Comparison of ENCODE assay signal across 14 cellular contexts in genomic region chrX:134717698-134718328, GRCh38. TPM values are rescaled to one million over a fixed set of nuclear protein-coding genes. Genes with fewer than 3 reads are reported as not detected.
DNase-seq lines count a peak whose midpoint lies in the region; ATAC-seq and TF ChIP-seq lines count a peak whose summit lies in the region.
"Had no signal": no experiment of that assay in that cellular context is flagged by ENCODE, and none has a peak within 500 bp of the region (broad histone marks: within the 10 kb centered on the region; RNA-seq: fewer than 3 reads in every experiment).

No MANE protein-coding gene starts in this region.

- no peaks in the 10 kb centered on the region for H3K36me3 Mint-ChIP-seq in activated CD4-positive, alpha-beta T cell treated with anti-CD3 and anti-CD28 coated beads, Interleukin-2, amount 10 ng/mL, durations not matched to agents 7 days and 5 days (ENCODE audit: low read depth)

- H4K20me1 ChIP-seq in fibroblast of lung (ENCODE audit: control insufficient read depth, extremely low read depth, insufficient read depth, low read length) = no peaks in the 10 kb centered on the region

- DNase-seq in activated CD4-positive, alpha-beta T cell treated with anti-CD3 and anti-CD28 coated beads for 48 hours = peak; percentile 9
- no peak for DNase-seq in activated CD4-positive, alpha-beta T cell treated with anti-CD3 and anti-CD28 coated beads, Interleukin-2, amount 10 ng/mL, durations not matched to agents 7 days and 5 days
- DNase-seq in NCI-H226 = peak; percentile 51
- peak in 1 of 2 donors; percentile 56 for DNase-seq in fibroblast of lung (ENCODE audit: low read depth in 2 of 2)
- no peak for DNase-seq in sciatic nerve (ENCODE audit: low spot score)
- no peak for DNase-seq in activated CD8-positive, alpha-beta memory T cell treated with anti-CD3 and anti-CD28 coated beads, Interleukin-2, amount 50 U/mL, for 4 hours
- DNase-seq: NCI-H1930; stimulated activated CD4-positive, alpha-beta T cell treated with anti-CD3 and anti-CD28 coated beads, Interleukin-4, amount 100 ng/mL, for 4 hours; substantia nigra had no signal

- no peaks in the 10 kb centered on the region for H3K9me3 ChIP-seq in fibroblast of lung (ENCODE audit: control insufficient read depth, insufficient read depth, low read depth, low read length)
- H3K9me3 ChIP-seq: gastrocnemius medialis had no signal

- TF ChIP-seq CTCF in fibroblast of lung (conservative IDR thresholded peaks at IDR 0.05 in 1 of 2, IDR thresholded peaks at IDR 0.05 in 1 of 2; ENCODE audit: low read depth in 1 of 2, low read length in 2 of 2) = no peak

- H3K27ac ChIP-seq in fibroblast of lung (ENCODE audit: insufficient read depth, low read length) = peak overlapping the region; percentile 3
- H3K27ac ChIP-seq: gastrocnemius medialis, VCaP had no signal

- H3K36me3 ChIP-seq in fibroblast of lung (ENCODE audit: control insufficient read depth, insufficient read depth, low read length) = no peaks in the 10 kb centered on the region
- H3K36me3 ChIP-seq: gastrocnemius medialis had no signal

- no peak overlapping the region for H2AFZ ChIP-seq in fibroblast of lung (ENCODE audit: low read length)

- H3K4me2 ChIP-seq in fibroblast of lung (ENCODE audit: extremely low read depth, insufficient read depth, low read length) = no peak overlapping the region

- H3K27me3 Mint-ChIP-seq in activated CD4-positive, alpha-beta T cell treated with anti-CD3 and anti-CD28 coated beads, Interleukin-2, amount 10 ng/mL, durations not matched to agents 7 days and 5 days = no peaks in the 10 kb centered on the region

- no peak overlapping the region for H3K4me3 ChIP-seq in fibroblast of lung (replicated peaks in 1 of 4; ENCODE audit: control extremely low read depth in 1 of 4, insufficient read depth in 1 of 4, low read depth in 3 of 4, low read length in 4 of 4)
- H3K4me3 ChIP-seq: gastrocnemius medialis had no signal

- peaks cover 2% of the 10 kb centered on the region for H3K9me3 Mint-ChIP-seq in activated CD4-positive, alpha-beta T cell treated with anti-CD3 and anti-CD28 coated beads, Interleukin-2, amount 10 ng/mL, durations not matched to agents 7 days and 5 days

- CTCF ChIA-PET in activated CD4-positive, alpha-beta T cell treated with anti-CD3 and anti-CD28 coated beads, Interleukin-2, amount 10 ng/mL, durations not matched to agents 7 days and 5 days (lab: Charles Lee) = no interaction called here

- H3K27me3 ChIP-seq in fibroblast of lung (ENCODE audit: control insufficient read depth, insufficient read depth, low read length) = no peaks in the 10 kb centered on the region
- H3K27me3 ChIP-seq: gastrocnemius medialis had no signal

- no peaks in the 10 kb centered on the region for H3K79me2 ChIP-seq in fibroblast of lung (ENCODE audit: control insufficient read depth, insufficient read depth, low read length)

- H3K4me1 ChIP-seq in fibroblast of lung (ENCODE audit: control insufficient read depth, extremely low read depth, insufficient read depth, low read length) = peaks cover 3% of the 10 kb centered on the region
- H3K4me1 ChIP-seq: gastrocnemius medialis had no signal

- H3K9ac ChIP-seq in fibroblast of lung (ENCODE audit: insufficient read depth, low read length) = no peak overlapping the region

- intact Hi-C loops in sciatic nerve (cut with DNase I) = loop anchor here (5.0 kb wide), 1 partner anchor 959 kb away; no protein-coding TSS in a partner anchor

- no peak overlapping the region for H3K4me3 Mint-ChIP-seq in activated CD4-positive, alpha-beta T cell treated with anti-CD3 and anti-CD28 coated beads, Interleukin-2, amount 10 ng/mL, durations not matched to agents 7 days and 5 days

- peaks cover 14% of the 10 kb centered on the region for H3K4me1 Mint-ChIP-seq in activated CD4-positive, alpha-beta T cell treated with anti-CD3 and anti-CD28 coated beads, Interleukin-2, amount 10 ng/mL, durations not matched to agents 7 days and 5 days

- ATAC-seq in sciatic nerve (peak; percentile 38), HG03520 (IDR thresholded peaks at IDR 0.05; ENCODE audit: unreplicated experiment) (no peak), HG02678 (IDR thresholded peaks at IDR 0.05; ENCODE audit: unreplicated experiment) (no peak)

- POLR2A ChIA-PET in activated CD4-positive, alpha-beta T cell treated with anti-CD3 and anti-CD28 coated beads, Interleukin-2, amount 10 ng/mL, durations not matched to agents 7 days and 5 days (lab: Charles Lee) = no interaction called here

- no peak overlapping the region for H3K27ac Mint-ChIP-seq in activated CD4-positive, alpha-beta T cell treated with anti-CD3 and anti-CD28 coated beads, Interleukin-2, amount 10 ng/mL, durations not matched to agents 7 days and 5 days

RNA-seq across cellular contexts. Expression of gene PLAC1, which starts 59.5 kb away (rescaled TPM):
- total RNA-seq in activated CD4-positive, alpha-beta T cell treated with anti-CD3 and anti-CD28 coated beads, Interleukin-2, amount 10 ng/mL, durations not matched to agents 7 days and 5 days = not detected
- total RNA-seq in fibroblast of lung (0.17 and 0.26 TPM in 2 replicates), sciatic nerve (not detected)
- polyA plus RNA-seq in fibroblast of lung = 0.22 and 0.26 TPM in 2 replicates
- polyA plus RNA-seq in fibroblast of lung (2012) = 0.20 TPM in 1 of 2 replicates, not detected in the other
- polyA minus RNA-seq in fibroblast of lung (ENCODE audit: low replicate concordance) = not detected in 2 replicates
- total RNA-seq: gastrocnemius medialis, posterior vena cava had no signal

Comparison
In these comparisons a context has a peak if more than half of its experiments do, and no peak if none do; other contexts are left out.
1. DNase-seq: peak in activated CD4-positive, alpha-beta T cell treated with anti-CD3 and anti-CD28 coated beads for 48 hours (single experiment) and NCI-H226 (single experiment); none in activated CD4-positive, alpha-beta T cell treated with anti-CD3 and anti-CD28 coated beads, Interleukin-2, amount 10 ng/mL, durations not matched to agents 7 days and 5 days (single experiment), sciatic nerve (single experiment) and activated CD8-positive, alpha-beta memory T cell treated with anti-CD3 and anti-CD28 coated beads, Interleukin-2, amount 50 U/mL, for 4 hours (single experiment).